23 cellular contexts compared by ENCODE assay signal in genomic region chr7:147984265-147984664, GRCh38.
DNase-seq lines count a peak whose midpoint lies in the region; ATAC-seq and TF ChIP-seq lines count a peak whose summit lies in the region.
"Had no signal": no experiment of that assay in that cellular context is flagged by ENCODE, and none has a peak within 500 bp of the region (broad histone marks: within the 10 kb centered on the region; RNA-seq: fewer than 3 reads in every experiment).

No MANE protein-coding gene starts in this region.

- H3K36me3 Mint-ChIP-seq in activated T-cell treated with anti-CD3 and anti-CD28 coated beads, Interleukin-2, amount 50 U/mL, for 4 hours (ENCODE audit: insufficient read depth), result no peaks in the 10 kb centered on the region
- H3K36me3 Mint-ChIP-seq: CD14-positive monocyte; CD4-positive, alpha-beta memory T cell; CD4-positive, CD25-positive, alpha-beta regulatory T cell; CD8-positive, alpha-beta memory T cell had no signal

- H3K4me1 ChIP-seq in stomach, result peaks cover 0 to 2% (median 0%) of the 10 kb centered on the region in 4 donors
- H3K4me1 ChIP-seq: BE2C, BLaER1 had no signal

- no peaks in the 10 kb centered on the region for H3K9me3 ChIP-seq in stomach
- H3K9me3 ChIP-seq: BE2C had no signal

- H3K36me3 ChIP-seq in stomach, result no peaks in the 10 kb centered on the region
- H3K36me3 ChIP-seq: BE2C, BLaER1 had no signal

- ATAC-seq in left colon, result peak; percentile 94
- ATAC-seq in activated T-cell treated with anti-CD3 and anti-CD28 coated beads, Interleukin-2, amount 50 U/mL, for 4 hours, result no peak
- ATAC-seq: GM12878 had no signal

- TF ChIP-seq CTCF in stomach (IDR thresholded peaks at IDR 0.05), result no peak

- H3K4me1 Mint-ChIP-seq in activated T-cell treated with anti-CD3 and anti-CD28 coated beads, Interleukin-2, amount 50 U/mL, for 4 hours (ENCODE audit: low read depth), result no peaks in the 10 kb centered on the region
- H3K4me1 Mint-ChIP-seq: CD14-positive monocyte; CD8-positive, alpha-beta memory T cell had no signal

- H3K4me3 Mint-ChIP-seq in activated T-cell treated with anti-CD3 and anti-CD28 coated beads, Interleukin-2, amount 50 U/mL, for 4 hours, result no peak overlapping the region
- H3K4me3 Mint-ChIP-seq: CD14-positive monocyte; CD4-positive, alpha-beta memory T cell; CD4-positive, CD25-positive, alpha-beta regulatory T cell; CD8-positive, alpha-beta memory T cell had no signal

- no peaks in the 10 kb centered on the region for H3K27me3 ChIP-seq in stomach
- H3K27me3 ChIP-seq: BE2C, BLaER1 had no signal

- TF ChIP-seq EP300 in stomach (IDR thresholded peaks at IDR 0.05), result no peak

- WGBS in stomach, 5 donors, result 30 to 59% (median 37%) methylated on average over 2 of the region's 2 CpGs

- no peaks in the 10 kb centered on the region for H3K27me3 Mint-ChIP-seq in activated T-cell treated with anti-CD3 and anti-CD28 coated beads, Interleukin-2, amount 50 U/mL, for 4 hours (ENCODE audit: low read depth)
- H3K27me3 Mint-ChIP-seq: CD4-positive, CD25-positive, alpha-beta regulatory T cell; CD8-positive, alpha-beta memory T cell had no signal

- DNase-seq in HCEC 1CT, result peak; percentile 1
- no peak for DNase-seq in left colon
- no peak for DNase-seq in stomach
- DNase-seq in NCI-H1930 (lab: John Stamatoyannopoulos, UW), result no peak
- no peak for DNase-seq in activated T-cell treated with anti-CD3 and anti-CD28 coated beads, Interleukin-2, amount 50 U/mL, for 4 hours
- no peak for DNase-seq in NCI-H69 (lab: John Stamatoyannopoulos, UW)
- DNase-seq: 8988T; ACHN; BE2C; C1 segment of cervical spinal cord; CD4-positive, alpha-beta memory T cell; CD4-positive, CD25-positive, alpha-beta regulatory T cell; CD8-positive, alpha-beta memory T cell; COR-L47; DMS 273 treated with DMSO at 0.1 percent for 48 hours; DMS153; DMS79; DND-41; EL; GDM1 had no signal

- H3K27ac ChIP-seq in stomach, result peak overlapping the region in 3 of 5 donors; percentile 49 to 66 (median 58)
- H3K27ac ChIP-seq: BLaER1 had no signal

- TF ChIP-seq POLR2A in stomach (IDR thresholded peaks at IDR 0.05), result no peak

- intact Hi-C loops in left colon (cut with DNase I, micrococcal nuclease) (no loop called here), stomach (cut with DNase I; ENCODE audit: low total_unique reads) (no loop called here)

- H3K4me3 ChIP-seq in stomach, result no peak overlapping the region
- H3K4me3 ChIP-seq: BLaER1, GM12878 had no signal

- no peaks in the 10 kb centered on the region for H3K9me3 Mint-ChIP-seq in activated T-cell treated with anti-CD3 and anti-CD28 coated beads, Interleukin-2, amount 50 U/mL, for 4 hours
